ENCODE assay signal across 29 cellular contexts in the genomic region with DNA sequence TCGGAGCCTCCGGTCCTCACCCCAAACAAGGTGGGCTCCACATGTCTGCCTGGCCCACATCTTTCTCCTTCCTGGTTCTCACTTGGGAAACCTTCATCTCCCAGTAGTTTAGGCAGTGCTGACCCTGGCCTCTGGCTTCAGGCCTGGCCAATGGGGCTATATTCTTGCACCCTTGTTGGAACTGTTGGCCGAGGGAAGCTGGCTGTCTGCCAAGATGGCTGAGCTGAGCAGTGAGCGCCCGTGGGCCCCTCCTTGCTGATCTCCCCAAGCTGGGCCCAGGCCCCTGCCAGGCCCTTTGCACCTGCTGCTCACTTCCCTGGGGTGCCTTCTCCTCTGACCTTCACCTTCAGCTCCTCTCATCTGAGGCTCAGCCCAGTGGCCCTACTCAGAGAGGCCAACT. TPM values are rescaled to one million over a fixed set of nuclear protein-coding genes. Genes with fewer than 3 reads are reported as not detected.
"Had no signal": no experiment of that assay in that cellular context is flagged by ENCODE, and none has a peak within 500 bp of the region (broad histone marks: within the 10 kb centered on the region; RNA-seq: fewer than 3 reads in every experiment).

No MANE protein-coding gene starts in this region.

- H3K9me3 Mint-ChIP-seq: activated CD4-positive, alpha-beta memory T cell treated with anti-CD3 and anti-CD28 coated beads, Interleukin-2, amount 10 ng/mL, durations not matched to agents 7 days and 5 days; activated naive CD4-positive, alpha-beta T cell treated with anti-CD3 and anti-CD28 coated beads for 36 hours; activated T-helper 17 cell treated with anti-CD3 and anti-CD28 coated beads, Interleukin-2, amount 50 U/mL, for 72 hours; T-cell had no signal

- H3K36me3 Mint-ChIP-seq: activated naive CD8-positive, alpha-beta T cell; brain; T-cell had no signal

- H3K4me3 Mint-ChIP-seq: activated CD4-positive, alpha-beta memory T cell treated with anti-CD3 and anti-CD28 coated beads, Interleukin-2, amount 10 ng/mL, durations not matched to agents 7 days and 5 days; activated CD4-positive, alpha-beta T cell treated with anti-CD3 and anti-CD28 coated beads for 36 hours; activated naive CD4-positive, alpha-beta T cell treated with anti-CD3 and anti-CD28 coated beads for 36 hours; activated naive CD8-positive, alpha-beta T cell; activated T-helper 17 cell treated with anti-CD3 and anti-CD28 coated beads, Interleukin-2, amount 50 U/mL, for 72 hours; T-cell had no signal

- H3K4me3 ChIP-seq: Peyer's patch, SK-N-MC had no signal

- H3K27ac ChIP-seq: Peyer's patch, SK-N-MC, VCaP had no signal

- H3K4me1 ChIP-seq: Peyer's patch had no signal

- ATAC-seq: activated CD4-positive, alpha-beta T cell treated with anti-CD3 and anti-CD28 coated beads for 36 hours; activated T-helper 17 cell treated with anti-CD3 and anti-CD28 coated beads, Interleukin-2, amount 50 U/mL, for 72 hours; T-cell had no signal

- H3K27ac Mint-ChIP-seq: activated CD4-positive, alpha-beta memory T cell treated with anti-CD3 and anti-CD28 coated beads, Interleukin-2, amount 10 ng/mL, durations not matched to agents 7 days and 5 days; activated CD4-positive, alpha-beta T cell treated with anti-CD3 and anti-CD28 coated beads for 36 hours; activated naive CD4-positive, alpha-beta T cell treated with anti-CD3 and anti-CD28 coated beads for 36 hours; activated naive CD8-positive, alpha-beta T cell had no signal

- FAIRE-seq: astrocyte had no signal

- H3K4me1 Mint-ChIP-seq: activated CD4-positive, alpha-beta memory T cell treated with anti-CD3 and anti-CD28 coated beads, Interleukin-2, amount 10 ng/mL, durations not matched to agents 7 days and 5 days; activated CD4-positive, alpha-beta T cell treated with anti-CD3 and anti-CD28 coated beads for 36 hours; activated T-helper 17 cell treated with anti-CD3 and anti-CD28 coated beads, Interleukin-2, amount 50 U/mL, for 72 hours; T-cell had no signal

- DNase-seq: activated CD4-positive, alpha-beta memory T cell treated with anti-CD3 and anti-CD28 coated beads, Interleukin-2, amount 10 ng/mL, durations not matched to agents 7 days and 5 days; activated CD4-positive, alpha-beta T cell treated with anti-CD3 and anti-CD28 coated beads for 36 hours; activated CD4-positive, alpha-beta T cell treated with anti-CD3 and anti-CD28 coated beads, Interleukin-2, amount 50 U/mL, for 1 hour; activated gamma-delta T cell; activated naive CD4-positive, alpha-beta T cell treated with anti-CD3 and anti-CD28 coated beads for 36 hours; activated T-cell treated with anti-CD3 and anti-CD28 coated beads for 4 hours; activated T-cell treated with anti-CD3 and anti-CD28 coated beads, Interleukin-2, amount 50 U/mL, for 48 hours; Kasumi-1; KBM-7; NCI-H1105 treated with DMSO at 0.1 percent for 48 hours; NCI-H1436 treated with DMSO at 0.1 percent for 48 hours; NCI-H187; NCI-H2081; NCI-H226; NCI-H526; NCI-H82; Peyer's patch; SIG-M5; T-cell; T-helper 2 cell; T1000 had no signal

- H3K9me3 ChIP-seq: Peyer's patch had no signal

- H3K36me3 ChIP-seq: Peyer's patch had no signal

- H3K27me3 ChIP-seq: Peyer's patch had no signal

RNA-seq across cellular contexts. Expression of a gene that starts 48.1 kb away (rescaled TPM):
- total RNA-seq: activated CD4-positive, alpha-beta memory T cell treated with anti-CD3 and anti-CD28 coated beads, Interleukin-2, amount 10 ng/mL, durations not matched to agents 7 days and 5 days; activated CD4-positive, alpha-beta T cell treated with anti-CD3 and anti-CD28 coated beads for 36 hours; activated CD8-positive, alpha-beta memory T cell treated with anti-CD3 and anti-CD28 coated beads for 36 hours; activated naive CD4-positive, alpha-beta T cell treated with anti-CD3 and anti-CD28 coated beads for 36 hours; activated T-helper 17 cell treated with anti-CD3 and anti-CD28 coated beads, Interleukin-2, amount 50 U/mL, for 72 hours; astrocyte; NCI-H460; Peyer's patch; T-cell had no signal

RNA-seq across cellular contexts. Expression of a gene that starts 48.2 kb away (rescaled TPM):
- total RNA-seq: activated CD4-positive, alpha-beta memory T cell treated with anti-CD3 and anti-CD28 coated beads, Interleukin-2, amount 10 ng/mL, durations not matched to agents 7 days and 5 days; activated CD8-positive, alpha-beta memory T cell treated with anti-CD3 and anti-CD28 coated beads for 36 hours; activated naive CD4-positive, alpha-beta T cell treated with anti-CD3 and anti-CD28 coated beads for 36 hours; activated T-helper 17 cell treated with anti-CD3 and anti-CD28 coated beads, Interleukin-2, amount 50 U/mL, for 72 hours; Peyer's patch; T-cell had no signal
